18 cellular contexts compared by ENCODE assay signal in the genomic region with DNA sequence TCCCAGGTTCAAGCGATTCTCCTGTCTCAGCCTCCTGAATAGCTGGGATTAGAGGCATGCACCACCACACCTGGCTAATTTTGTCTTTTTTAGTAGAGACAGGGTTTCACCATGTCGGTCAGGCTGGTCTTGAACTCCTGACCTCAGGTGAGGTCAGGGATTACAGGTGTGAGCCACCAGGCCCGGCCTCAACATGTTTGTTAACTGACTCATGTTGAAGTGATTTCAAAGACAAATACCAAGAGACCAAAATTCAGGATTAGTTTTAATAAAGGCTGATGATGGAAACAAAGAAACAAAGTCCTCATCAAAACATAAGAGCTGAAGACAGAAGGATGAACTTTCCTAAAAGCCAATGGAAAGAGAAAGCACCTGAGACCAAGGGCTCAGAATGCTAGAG. TPM values are rescaled to one million over a fixed set of nuclear protein-coding genes. Genes with fewer than 3 reads are reported as not detected.
A peak's percentile ranks its signal among the peaks of the same experiment; 100 is the strongest.
DNase-seq lines count a peak whose midpoint lies in the region; ATAC-seq, FAIRE-seq and TF ChIP-seq lines count a peak whose summit lies in the region.
"Had no signal": no experiment of that assay in that cellular context is flagged by ENCODE, and none has a peak within 500 bp of the region (broad histone marks: within the 10 kb centered on the region; RNA-seq: fewer than 3 reads in every experiment).

No MANE protein-coding gene starts in this region.

- H3K27ac ChIP-seq in HCT116 (ENCODE audit: low read depth, low read length) (no peak overlapping the region), foreskin keratinocyte (no peak overlapping the region)
- H3K27ac ChIP-seq: BLaER1 treated with 17β-estradiol and CSF1 and Interleukin-3, amounts not matched to agents 10 nM and 100 nM; GM23248 had no signal

- H3K4me3 ChIP-seq in HCT116 (replicated peaks in 1 of 2; ENCODE audit: low read depth in 1 of 2, low read length in 2 of 2) (no peak overlapping the region), bronchial epithelial cell (ENCODE audit: low read depth, low read length) (no peak overlapping the region)
- H3K4me3 ChIP-seq: BLaER1 treated with 17β-estradiol and CSF1 and Interleukin-3, amounts not matched to agents 10 nM and 100 nM; GM12878; GM23248 had no signal

- H3K4me1 ChIP-seq in HCT116 (ENCODE audit: control insufficient read depth in 1 of 2, insufficient read depth in 2 of 2, low read length in 2 of 2) (peaks cover 8 to 16% of the 10 kb centered on the region in 2 experiments), foreskin keratinocyte (no peaks in the 10 kb centered on the region)

- no peak for FAIRE-seq in bronchial epithelial cell (lab: Jason Lieb, UNC)
- FAIRE-seq: GM18507, H54 had no signal

- intact Hi-C loops in HCT116 (cut with micrococcal nuclease), result no loop called here

- H2AFZ ChIP-seq in HCT116 (ENCODE audit: low read depth, low read length, poor library complexity, severe bottlenecking), result no peak overlapping the region
- H2AFZ ChIP-seq: GM23248 had no signal

- ATAC-seq in HCT116, result 0 out of 2 replicates have a peak, but pooled peaks have one; percentile 49
- ATAC-seq in foreskin keratinocyte, result no peak
- no peak for ATAC-seq in HG02588 (IDR thresholded peaks at IDR 0.05; ENCODE audit: unreplicated experiment)
- ATAC-seq: GM12878 had no signal

- no peak for TF ChIP-seq RAD21 in HCT116 (IDR thresholded peaks at IDR 0.05; ENCODE audit: low read depth)

- no peak for TF ChIP-seq POLR2A in HCT116 (IDR thresholded peaks at IDR 0.05; ENCODE audit: borderline replicate concordance, extremely low read depth, insufficient read depth, insufficient read length)

- peak overlapping the region; percentile 75 for H3K27ac Mint-ChIP-seq in activated naive CD4-positive, alpha-beta T cell treated with anti-CD3 and anti-CD28 coated beads, Interleukin-2, amount 50 U/mL, for 24 hours
- H3K27ac Mint-ChIP-seq: CD4-positive, alpha-beta T cell had no signal

- peak overlapping the region; percentile 60 for H3K4me2 ChIP-seq in HCT116 (ENCODE audit: low read length)

- POLR2A ChIA-PET in HCT116 (lab: Charles Lee), result no interaction called here

- no peaks in the 10 kb centered on the region for H3K79me2 ChIP-seq in HCT116 (ENCODE audit: insufficient read depth, low read length)

- H3K9me3 ChIP-seq in HCT116 (ENCODE audit: control insufficient read depth in 1 of 2, insufficient read depth in 1 of 2, low read depth in 1 of 2, low read length in 2 of 2), result no peaks in the 10 kb centered on the region
- H3K9me3 ChIP-seq: BLaER1 treated with 17β-estradiol and CSF1 and Interleukin-3, amounts not matched to agents 10 nM and 100 nM had no signal

- no peaks in the 10 kb centered on the region for H3K9me2 ChIP-seq in HCT116 (ENCODE audit: insufficient read depth)

- no peak for DNase-seq in activated naive CD4-positive, alpha-beta T cell treated with anti-CD3 and anti-CD28 coated beads, Interleukin-2, amount 50 U/mL, for 16 hours
- no peak for DNase-seq in HCT116 (ENCODE audit: low read depth, low spot score)
- peak; percentile 59 for DNase-seq in bronchial epithelial cell (ENCODE audit: low read depth)
- peak; percentile 28 to 49 for DNase-seq in foreskin keratinocyte
- no peak for DNase-seq in stimulated activated CD4-positive, alpha-beta T cell treated with anti-CD3 and anti-CD28 coated beads, Interleukin-4, amount 100 ng/mL, for 24 hours
- DNase-seq in DMS 273 (lab: John Stamatoyannopoulos, UW; ENCODE audit: unreplicated experiment), result no peak
- DNase-seq: 8988T; Calu3; CD4-positive, alpha-beta T cell; DMS79; GM23248 had no signal

- H3K4me1 Mint-ChIP-seq in activated naive CD4-positive, alpha-beta T cell treated with anti-CD3 and anti-CD28 coated beads, Interleukin-2, amount 50 U/mL, for 24 hours, result peaks cover 89% of the 10 kb centered on the region

- RAD21 ChIA-PET in HCT116 (lab: Charles Lee; ENCODE audit: low non-redundant PET in 1 of 2, low total read pairs in 2 of 2, uncharacterized antibody in 2 of 2, unreplicated experiment in 2 of 2), result no interaction called here

- no peak overlapping the region for H3K9ac ChIP-seq in HCT116 (ENCODE audit: low read length)
- H3K9ac ChIP-seq: BLaER1 treated with 17β-estradiol and CSF1 and Interleukin-3, amounts not matched to agents 10 nM and 100 nM; GM23248 had no signal

- no peaks in the 10 kb centered on the region for H3K27me3 Mint-ChIP-seq in activated naive CD4-positive, alpha-beta T cell treated with anti-CD3 and anti-CD28 coated beads, Interleukin-2, amount 50 U/mL, for 24 hours
- H3K27me3 Mint-ChIP-seq: CD4-positive, alpha-beta T cell had no signal

- H3K36me3 ChIP-seq in HCT116 (ENCODE audit: control insufficient read depth in 1 of 2, insufficient read depth in 2 of 2, low read length in 2 of 2) (no peaks in the 10 kb centered on the region), bronchial epithelial cell (ENCODE audit: control insufficient read depth, insufficient read depth, low read length) (no peaks in the 10 kb centered on the region)

- H4K20me1 ChIP-seq in HCT116 (ENCODE audit: insufficient read depth), result no peaks in the 10 kb centered on the region

- no peak overlapping the region for H3K4me3 Mint-ChIP-seq in activated naive CD4-positive, alpha-beta T cell treated with anti-CD3 and anti-CD28 coated beads, Interleukin-2, amount 50 U/mL, for 24 hours
- H3K4me3 Mint-ChIP-seq: CD4-positive, alpha-beta T cell had no signal

- no TSS peak for BruUV-seq in HCT116 (replicated peaks; lab: Mats Ljungman, UMichigan)

- peaks cover 14% of the 10 kb centered on the region for H3K36me3 Mint-ChIP-seq in activated naive CD4-positive, alpha-beta T cell treated with anti-CD3 and anti-CD28 coated beads, Interleukin-2, amount 50 U/mL, for 24 hours

- no peak for TF ChIP-seq CTCF in HCT116 (IDR thresholded peaks at IDR 0.05 in 2 of 3, conservative IDR thresholded peaks at IDR 0.05 in 1 of 3; ENCODE audit: borderline replicate concordance in 1 of 3, insufficient read depth in 1 of 3, low read depth in 2 of 3, low read length in 2 of 3)
- no peak for TF ChIP-seq CTCF in bronchial epithelial cell (IDR thresholded peaks at IDR 0.05; ENCODE audit: insufficient read depth, low read length, severe bottlenecking)
- no peak for TF ChIP-seq CTCF in foreskin keratinocyte (conservative IDR thresholded peaks at IDR 0.05)

- CTCF ChIA-PET in HCT116 (lab: Charles Lee), result no interaction called here

- H3K27me3 ChIP-seq in HCT116 (ENCODE audit: insufficient read depth, low read length), result no peaks in the 10 kb centered on the region
- H3K27me3 ChIP-seq in bronchial epithelial cell (ENCODE audit: control insufficient read depth, insufficient read depth, low read length), result no peaks in the 10 kb centered on the region
- no peaks in the 10 kb centered on the region for H3K27me3 ChIP-seq in foreskin keratinocyte
- H3K27me3 ChIP-seq: BLaER1 treated with 17β-estradiol and CSF1 and Interleukin-3, amounts not matched to agents 10 nM and 100 nM had no signal

- H3K9me3 Mint-ChIP-seq in activated naive CD4-positive, alpha-beta T cell treated with anti-CD3 and anti-CD28 coated beads, Interleukin-2, amount 50 U/mL, for 24 hours, result no peaks in the 10 kb centered on the region
- H3K9me3 Mint-ChIP-seq: CD4-positive, alpha-beta T cell had no signal

TF ChIP-seq in HCT116, 20 proteins besides CTCF, POLR2A, EP300 and RAD21 (continues in another document):
- TF ChIP-seq, protein P1, sequence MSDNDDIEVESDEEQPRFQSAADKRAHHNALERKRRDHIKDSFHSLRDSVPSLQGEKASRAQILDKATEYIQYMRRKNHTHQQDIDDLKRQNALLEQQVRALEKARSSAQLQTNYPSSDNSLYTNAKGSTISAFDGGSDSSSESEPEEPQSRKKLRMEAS (IDR thresholded peaks at IDR 0.05), result no peak
- no peak for TF ChIP-seq SRF (IDR thresholded peaks at IDR 0.05; ENCODE audit: low read depth)
- TF ChIP-seq YY1 (IDR thresholded peaks at IDR 0.05; ENCODE audit: extremely low read depth, insufficient replicate concordance, low read depth, low read length), result no peak
- no peak for TF ChIP-seq CBX3 (IDR thresholded peaks at IDR 0.05; ENCODE audit: low read depth)
- no peak for TF ChIP-seq EZH2phosphoT487 (IDR thresholded peaks at IDR 0.05; ENCODE audit: borderline replicate concordance)
- no peak for TF ChIP-seq POLR2AphosphoS5 (IDR thresholded peaks at IDR 0.05; ENCODE audit: low read depth, low read length)
- no peak for TF ChIP-seq TCF7L2 (IDR thresholded peaks at IDR 0.05; ENCODE audit: borderline replicate concordance, extremely low read depth, insufficient read depth, insufficient read length)

RNA-seq across cellular contexts. Expression of gene SLC12A6, which starts 36.5 kb away (rescaled TPM):
- 15.1 TPM for total RNA-seq in HCT116 (2021; ENCODE audit: unreplicated experiment)
- polyA plus RNA-seq in HCT116 (2012), result 10.0 and 11.5 TPM in 2 replicates
- total RNA-seq in bronchial epithelial cell, result 24.5 and 28.8 TPM in 2 replicates
- total RNA-seq in foreskin keratinocyte, result 6.4 and 6.9 TPM in 2 replicates
- polyA plus RNA-seq in foreskin keratinocyte, result 1.0 TPM in 2 replicates

RNA-seq across cellular contexts. Expression of gene NOP10, which starts 41.9 kb away (rescaled TPM):
- total RNA-seq in HCT116 (2021; ENCODE audit: unreplicated experiment), result 216 TPM
- 284 and 383 TPM in 2 replicates for polyA plus RNA-seq in HCT116 (2012)
- total RNA-seq in bronchial epithelial cell, result 168 and 187 TPM in 2 replicates
- total RNA-seq in foreskin keratinocyte, result 336 and 352 TPM in 2 replicates
- 493 and 498 TPM in 2 replicates for polyA plus RNA-seq in foreskin keratinocyte

RNA-seq across cellular contexts. Expression of gene NUTM1, which starts 42.1 kb away (rescaled TPM):
- total RNA-seq in HCT116 (2021; ENCODE audit: unreplicated experiment), result 0.07 TPM
- 0.10 and 0.13 TPM in 2 replicates for polyA plus RNA-seq in HCT116 (2012)
- total RNA-seq in bronchial epithelial cell, result not detected in 2 replicates
- total RNA-seq in foreskin keratinocyte, result not detected in 2 replicates
- polyA plus RNA-seq in foreskin keratinocyte, result not detected in 2 replicates
- total RNA-seq: Calu3; CD4-positive, alpha-beta T cell; G401; GM23248 had no signal
- polyA plus RNA-seq: GM23248 had no signal

Comparison
In these comparisons a context has a peak if more than half of its experiments do, and no peak if none do; other contexts are left out.
1. DNase-seq: peak in bronchial epithelial cell (single experiment) and foreskin keratinocyte (2 of 2); none in activated naive CD4-positive, alpha-beta T cell treated with anti-CD3 and anti-CD28 coated beads, Interleukin-2, amount 50 U/mL, for 16 hours (single experiment), HCT116 (single experiment), stimulated activated CD4-positive, alpha-beta T cell treated with anti-CD3 and anti-CD28 coated beads, Interleukin-4, amount 100 ng/mL, for 24 hours (single experiment) and DMS 273 (single experiment).